In genomic region chr14:64421166-64421565, GRCh38 we compare ENCODE assay signal across 9 cellular contexts. TPM values are rescaled to one million over a fixed set of nuclear protein-coding genes. Genes with fewer than 3 reads are reported as not detected.
DNase-seq lines count a peak whose midpoint lies in the region; ATAC-seq, FAIRE-seq and TF ChIP-seq lines count a peak whose summit lies in the region.
"Had no signal": no experiment of that assay in that cellular context is flagged by ENCODE, and none has a peak within 500 bp of the region (broad histone marks: within the 10 kb centered on the region; RNA-seq: fewer than 3 reads in every experiment).

No MANE protein-coding gene starts in this region.

- POLR2A ChIA-PET in IMR-90 (lab: Charles Lee; ENCODE audit: unreplicated experiment) (interaction anchor here (0.8 kb wide), 1 partner anchor 33 kb away, joined by 4 read pairs; the partner anchor contains the start of gene MTHFD1), K562 (lab: Yijun Ruan, JAX) (interaction anchor here (0.8 kb wide), 1 partner anchor 86 kb away, joined by 3 read pairs; no protein-coding TSS in a partner anchor)

- H2BK5ac ChIP-seq in IMR-90 (ENCODE audit: low read depth, low read length, poor library complexity, severe bottlenecking) (no peak overlapping the region), mesenchymal stem cell (ENCODE audit: low read depth, low read length, poor library complexity, severe bottlenecking) (no peak overlapping the region)

- H3K9ac ChIP-seq in IMR-90 (ENCODE audit: low read depth, low read length): no peak overlapping the region
- H3K9ac ChIP-seq in K562 (ENCODE audit: insufficient read depth in 1 of 2, low read depth in 2 of 2, low read length in 2 of 2): no peak overlapping the region
- no peak overlapping the region for H3K9ac ChIP-seq in mesenchymal stem cell (ENCODE audit: low read length)

- peak; percentile 84 for ATAC-seq in IMR-90 (ENCODE audit: low read depth)
- no peak for ATAC-seq in K562
- no peak for ATAC-seq in stimulated activated memory B cell treated with anti-CD40 and anti-IgM and Interleukin-4, amounts not matched to agents 10 μg/mL and 1 μg/mL and 100 μg/mL, for 72 hours

- no peak overlapping the region for H3K4me3 Mint-ChIP-seq in stimulated activated memory B cell treated with anti-CD40 and anti-IgM and Interleukin-4, amounts not matched to agents 10 μg/mL and 1 μg/mL and 100 μg/mL, for 72 hours

- TF ChIP-seq EP300 in K562 (IDR thresholded peaks at IDR 0.05; ENCODE audit: low read length): no peak

- H3K9me3 ChIP-seq in IMR-90 (ENCODE audit: control insufficient read depth, insufficient read depth, low read length): no peaks in the 10 kb centered on the region
- no peaks in the 10 kb centered on the region for H3K9me3 ChIP-seq in K562 (replicated peaks; ENCODE audit: control insufficient read depth, insufficient read depth, low read depth, low read length)
- no peaks in the 10 kb centered on the region for H3K9me3 ChIP-seq in mesenchymal stem cell (ENCODE audit: control insufficient read depth, low read length)

- no peak overlapping the region for H3K27ac ChIP-seq in IMR-90 (ENCODE audit: insufficient read depth, low read length)
- H3K27ac ChIP-seq in K562 (ENCODE audit: extremely low read depth, low read depth, low read length): no peak overlapping the region
- H3K27ac ChIP-seq in mesenchymal stem cell (ENCODE audit: low read length, poor library complexity, severe bottlenecking): peak overlapping the region; percentile 9

- H4K8ac ChIP-seq in IMR-90 (ENCODE audit: low read depth in 2 of 2, low read length in 2 of 2): 0 out of 4 replicates have a peak overlapping the region, but pooled peaks of 1 of the 2 experiments have one; percentile 29
- H4K8ac ChIP-seq in mesenchymal stem cell (ENCODE audit: low read length): no peak overlapping the region

- no peaks in the 10 kb centered on the region for H3K79me2 ChIP-seq in K562 (ENCODE audit: control insufficient read depth, insufficient read depth, low read length)

- H2BK12ac ChIP-seq in mesenchymal stem cell (ENCODE audit: low read length in 2 of 2): no peak overlapping the region

- H3K27me3 ChIP-seq in IMR-90 (ENCODE audit: control insufficient read depth, insufficient read depth, low read length) (no peaks in the 10 kb centered on the region), K562 (ENCODE audit: control insufficient read depth in 2 of 2, insufficient read depth in 2 of 2, low read length in 2 of 2) (no peaks in the 10 kb centered on the region), mesenchymal stem cell (ENCODE audit: control insufficient read depth in 1 of 2, insufficient read depth in 1 of 2, low read length in 2 of 2) (no peaks in the 10 kb centered on the region)

- TF ChIP-seq RAD21 in IMR-90 (IDR thresholded peaks at IDR 0.05; ENCODE audit: low read length): no peak
- no peak for TF ChIP-seq RAD21 in K562 (CRISPR knock-in tag; conservative IDR thresholded peaks at IDR 0.05 in 1 of 2, IDR thresholded peaks at IDR 0.05 in 1 of 2)

- H3K23ac ChIP-seq in IMR-90 (ENCODE audit: low read depth, low read length) (peak overlapping the region; percentile 23; the same call in 1 of the 2 replicates), mesenchymal stem cell (ENCODE audit: low read length in 2 of 2) (no peak overlapping the region)

- DNase-seq in AG08396 (ENCODE audit: low spot score): peak; percentile 45
- DNase-seq in IMR-90: peak; percentile 73
- DNase-seq in K562 (ENCODE audit: extremely low read depth in 1 of 4, low spot score in 3 of 4): no peak
- no peak for DNase-seq in mesenchymal stem cell
- DNase-seq in DMS79 (lab: John Stamatoyannopoulos, UW): no peak
- no peak for DNase-seq in activated CD4-positive, alpha-beta T cell treated with anti-CD3 and anti-CD28 coated beads, Interleukin-2, amount 50 U/mL, for 1 hour
- no peak for DNase-seq in hippocampal formation (lab: John Stamatoyannopoulos, UW)
- DNase-seq: NCI-H510A treated with DMSO at 0.1 percent for 48 hours had no signal

- BruUV-seq in IMR-90 (replicated peaks; lab: Mats Ljungman, UMichigan) (no TSS peak), K562 (replicated peaks; lab: Mats Ljungman, UMichigan) (no TSS peak)

- H3K9me1 ChIP-seq in IMR-90 (ENCODE audit: insufficient read depth, low read length) (peaks cover 12% of the 10 kb centered on the region), K562 (ENCODE audit: control insufficient read depth, insufficient read depth, low read length) (no peaks in the 10 kb centered on the region)

- H2BK20ac ChIP-seq in IMR-90 (ENCODE audit: low read depth, low read length): no peak overlapping the region

- H2BK15ac ChIP-seq in IMR-90 (ENCODE audit: low read depth, low read length): no peak overlapping the region
- H2BK15ac ChIP-seq in mesenchymal stem cell (ENCODE audit: low read depth, poor library complexity, severe bottlenecking): no peak overlapping the region

- in situ Hi-C loops in IMR-90 (cut with MboI; ENCODE audit: low sequenced_read_pairs) (no loop called here), K562 (cut with MboI) (no loop called here)

- H2AFZ ChIP-seq in IMR-90 (replicated peaks; ENCODE audit: low read length, poor library complexity) (no peak overlapping the region), K562 (ENCODE audit: low read depth, low read length) (no peak overlapping the region), mesenchymal stem cell (ENCODE audit: low read depth, low read length) (no peak overlapping the region)

- peaks cover 53% of the 10 kb centered on the region for H3K36me3 Mint-ChIP-seq in stimulated activated memory B cell treated with anti-CD40 and anti-IgM and Interleukin-4, amounts not matched to agents 10 μg/mL and 1 μg/mL and 100 μg/mL, for 72 hours

- no peaks in the 10 kb centered on the region for H3K27me3 Mint-ChIP-seq in stimulated activated memory B cell treated with anti-CD40 and anti-IgM and Interleukin-4, amounts not matched to agents 10 μg/mL and 1 μg/mL and 100 μg/mL, for 72 hours

- H4K5ac ChIP-seq in IMR-90 (ENCODE audit: low read depth, low read length): no peak overlapping the region

- TF ChIP-seq CTCF in IMR-90 (conservative IDR thresholded peaks at IDR 0.05; ENCODE audit: low read depth, low read length) (no peak), K562 (IDR thresholded peaks at IDR 0.05 in 2 of 3, conservative IDR thresholded peaks at IDR 0.05 in 1 of 3; ENCODE audit: insufficient read depth in 2 of 3, low read depth in 1 of 3, low read length in 3 of 3) (no peak)

- H3K79me1 ChIP-seq in IMR-90 (ENCODE audit: low read depth in 1 of 2, low read length in 2 of 2) (peaks cover 0 to 6% of the 10 kb centered on the region in 2 experiments; a peak in 1 of 4 replicates), mesenchymal stem cell (replicated peaks; ENCODE audit: low read length, poor library complexity, severe bottlenecking) (peaks cover 7% of the 10 kb centered on the region)

- TF ChIP-seq POLR2A in IMR-90 (IDR thresholded peaks at IDR 0.05; ENCODE audit: low read depth, low read length) (no peak), K562 (conservative IDR thresholded peaks at IDR 0.05) (no peak)

- H2AK9ac ChIP-seq in IMR-90 (replicated peaks; ENCODE audit: low read depth, low read length, poor library complexity): peak overlapping the region; percentile 56

- H3K14ac ChIP-seq in IMR-90 (replicated peaks; ENCODE audit: low read depth, low read length) (no peak overlapping the region), mesenchymal stem cell (ENCODE audit: low read length in 2 of 2) (no peak overlapping the region)

- no CpG with 5 or more reads among the region's 8 CpGs for WGBS in IMR-90 (ENCODE audit: extremely low coverage in 2 of 2, insufficient read length in 1 of 2), 2 experiments
- 55% methylated on average over 6 of the region's 8 CpGs for WGBS in K562 (ENCODE audit: insufficient coverage, low coverage, missing lambda C conversion rate)
- WGBS in mesenchymal stem cell: 81% methylated on average over 5 of the region's 8 CpGs

- no peak overlapping the region for H3K18ac ChIP-seq in IMR-90 (ENCODE audit: low read depth, low read length)
- H3K18ac ChIP-seq in mesenchymal stem cell (ENCODE audit: low read depth in 1 of 2, low read length in 2 of 2): no peak overlapping the region

- H4K20me1 ChIP-seq in IMR-90 (ENCODE audit: insufficient read depth, low read length) (no peaks in the 10 kb centered on the region), K562 (replicated peaks; ENCODE audit: control insufficient read depth, insufficient read depth, low read length) (no peaks in the 10 kb centered on the region)

- CTCF ChIA-PET in IMR-90 (lab: Yijun Ruan, JAX) (interaction anchor here (0.6 to 1.6 kb wide), 4 partner anchors 9 to 308 kb away, joined by 3 to 8 read pairs (median 4); no protein-coding TSS in a partner anchor), K562 (lab: Yijun Ruan, JAX; ENCODE audit: low intra/inter-chr PET ratio) (no interaction called here)

- H3K4ac ChIP-seq in IMR-90 (ENCODE audit: low read depth, low read length) (no peak overlapping the region), mesenchymal stem cell (ENCODE audit: low read depth in 1 of 2, low read length in 2 of 2) (no peak overlapping the region)

- H3K4me2 ChIP-seq in IMR-90 (ENCODE audit: low read depth, low read length) (no peak overlapping the region), K562 (ENCODE audit: insufficient read depth, low read length) (no peak overlapping the region), mesenchymal stem cell (ENCODE audit: low read length, poor library complexity, severe bottlenecking) (no peak overlapping the region)

- H3K4me1 Mint-ChIP-seq in stimulated activated memory B cell treated with anti-CD40 and anti-IgM and Interleukin-4, amounts not matched to agents 10 μg/mL and 1 μg/mL and 100 μg/mL, for 72 hours: no peaks in the 10 kb centered on the region

- H3K56ac ChIP-seq in IMR-90 (ENCODE audit: extremely low read depth, insufficient read depth, low read length): no peak overlapping the region

- H2AK5ac ChIP-seq in IMR-90 (ENCODE audit: low read depth, low read length) (peak overlapping the region; percentile 59), mesenchymal stem cell (ENCODE audit: low read length, severe bottlenecking) (no peak overlapping the region)

- no peak overlapping the region for H3K27ac Mint-ChIP-seq in stimulated activated memory B cell treated with anti-CD40 and anti-IgM and Interleukin-4, amounts not matched to agents 10 μg/mL and 1 μg/mL and 100 μg/mL, for 72 hours

- H2BK120ac ChIP-seq in IMR-90 (ENCODE audit: low read depth, low read length) (0 out of 2 replicates have a peak overlapping the region, but pooled peaks have one; percentile 3), mesenchymal stem cell (ENCODE audit: low read depth, low read length) (no peak overlapping the region)

- FAIRE-seq in K562 (lab: Jason Lieb, UNC): no peak

- dilution Hi-C loops in IMR-90 (cut with HindIII; ENCODE audit: low sequenced_read_pairs, unreplicated experiment): no loop called here

- no peak overlapping the region for H4K91ac ChIP-seq in IMR-90 (ENCODE audit: insufficient read depth, low read depth, low read length)
- no peak overlapping the region for H4K91ac ChIP-seq in mesenchymal stem cell (ENCODE audit: low read length)

- peaks cover 7% of the 10 kb centered on the region for H3K4me1 ChIP-seq in IMR-90 (ENCODE audit: control insufficient read depth, insufficient read depth, low read length)
- H3K4me1 ChIP-seq in K562 (replicated peaks in 1 of 2; ENCODE audit: control insufficient read depth in 2 of 2, insufficient read depth in 2 of 2, low read length in 2 of 2): no peaks in the 10 kb centered on the region
- H3K4me1 ChIP-seq in mesenchymal stem cell (ENCODE audit: control insufficient read depth, insufficient read depth, low read depth, low read length): peaks cover 8% of the 10 kb centered on the region

- no peaks in the 10 kb centered on the region for H3K9me3 Mint-ChIP-seq in stimulated activated memory B cell treated with anti-CD40 and anti-IgM and Interleukin-4, amounts not matched to agents 10 μg/mL and 1 μg/mL and 100 μg/mL, for 72 hours

- H3K36me3 ChIP-seq in IMR-90 (ENCODE audit: control insufficient read depth, insufficient read depth, low read length) (peaks cover 19% of the 10 kb centered on the region), K562 (ENCODE audit: control insufficient read depth, insufficient read depth, low read length) (peaks cover 84% of the 10 kb centered on the region), mesenchymal stem cell (ENCODE audit: control insufficient read depth in 1 of 2, insufficient read depth in 2 of 2, low read depth in 1 of 2, low read length in 2 of 2) (peaks cover 27 to 72% of the 10 kb centered on the region in 2 experiments)

- no peak overlapping the region for H3K4me3 ChIP-seq in IMR-90 (ENCODE audit: insufficient read depth, low read depth, low read length)
- H3K4me3 ChIP-seq in K562: no peak overlapping the region
- no peak overlapping the region for H3K4me3 ChIP-seq in mesenchymal stem cell (ENCODE audit: insufficient read depth in 1 of 2, low read depth in 1 of 2, low read length in 2 of 2)

- intact Hi-C loops in IMR-90 (cut with micrococcal nuclease) (no loop called here), K562 (cut with micrococcal nuclease) (loop anchor here (10.0 kb wide), 1 partner anchor 76 kb away; no protein-coding TSS in a partner anchor)

RNA-seq across cellular contexts. Expression of gene MTHFD1, which starts 33.0 kb away (rescaled TPM):
- total RNA-seq in IMR-90 (2012; rRNA removed) (59.7 and 64.9 TPM in 2 replicates), K562 (2014; rRNA removed) (93.9 and 117 TPM in 2 replicates), K562 (2014; rRNA removed; fragmentation: Illumina TruSeq; extraction: Trizol) (81.4 and 85.0 TPM in 2 replicates), K562 (2015; rRNA removed; fragmentation: Illumina TruSeq; extraction: Trizol) (79.2 and 82.3 TPM in 2 replicates), K562 (2021) (158 and 161 TPM in 2 replicates)
- polyA plus RNA-seq in IMR-90 (2012; rRNA removed) (30.4 and 32.2 TPM in 2 replicates), K562 (2011; rRNA removed) (58.4 and 66.7 TPM in 2 replicates), K562 (2014; fragmentation: Illumina TruSeq; extraction: Trizol) (130 and 153 TPM in 2 replicates), K562 (2014; fragmentation: Nextera tagmentation; extraction: Ambion mirVana) (100 to 1,000 TPM in 1 of 2 experiments, 10 to 100 TPM in 1; 90.9 to 147 TPM), K562 (2014; rRNA removed) (84.6 and 98.8 TPM in 2 replicates)
- polyA plus RNA-seq in IMR-90 (2012; cell fraction: cytosol; rRNA removed): 12.3 and 13.6 TPM in 2 replicates
- polyA plus RNA-seq in IMR-90 (2012; cell fraction: nucleus; rRNA removed; ENCODE audit: low replicate concordance): 14.8 and 40.8 TPM in 2 replicates
- 169 and 171 TPM in 2 replicates for total RNA-seq in K562 (2011; cell fraction: chromatin; rRNA removed; ENCODE audit: low replicate concordance)
- total RNA-seq in K562 (2011; cell fraction: nucleolus; rRNA removed): 83.2 and 83.8 TPM in 2 replicates
- 85.4 and 89.0 TPM in 2 replicates for total RNA-seq in K562 (2011; cell fraction: nucleoplasm; rRNA removed)
- 40.8 and 44.5 TPM in 2 replicates for polyA plus RNA-seq in K562 (2011; cell fraction: cytosol; rRNA removed)
- polyA plus RNA-seq in K562 (2011; cell fraction: nucleus; rRNA removed): 68.4 and 70.6 TPM in 2 replicates
- 85.3 and 125 TPM in 2 replicates for polyA plus RNA-seq in K562 (2012)
- 134 and 150 TPM in 2 replicates for polyA minus RNA-seq in K562 (2011; rRNA and poly(A)+ RNA removed)
- polyA minus RNA-seq in K562 (2011; cell fraction: cytosol; rRNA and poly(A)+ RNA removed): 106 and 120 TPM in 2 replicates
- polyA minus RNA-seq in K562 (2011; cell fraction: nucleus; rRNA and poly(A)+ RNA removed): 41.2 and 61.8 TPM in 2 replicates
- 44.1 TPM for polyA plus RNA-seq in mesenchymal stem cell (2013, experiment 1 of 2)
- polyA plus RNA-seq in mesenchymal stem cell (2013, experiment 2 of 2): 40.3 TPM

RNA-seq across cellular contexts. Expression of gene AKAP5, which starts 44.1 kb away (rescaled TPM):
- total RNA-seq in IMR-90 (2012; rRNA removed) (0.72 and 1.4 TPM in 2 replicates), K562 (2014; rRNA removed) (0.41 and 0.50 TPM in 2 replicates), K562 (2014; rRNA removed; fragmentation: Illumina TruSeq; extraction: Trizol) (0.61 and 0.76 TPM in 2 replicates), K562 (2015; rRNA removed; fragmentation: Illumina TruSeq; extraction: Trizol) (0.75 and 0.94 TPM in 2 replicates), K562 (2021) (0.35 and 0.40 TPM in 2 replicates)
- polyA plus RNA-seq in IMR-90 (2012; rRNA removed) (0.14 and 0.21 TPM in 2 replicates), K562 (2011; rRNA removed) (0.12 and 0.24 TPM in 2 replicates), K562 (2014; fragmentation: Illumina TruSeq; extraction: Trizol) (0.32 and 0.34 TPM in 2 replicates), K562 (2014; fragmentation: Nextera tagmentation; extraction: Ambion mirVana) (under 1 TPM; 0.06 to 0.07 TPM), K562 (2014; rRNA removed) (0.11 and 0.40 TPM in 2 replicates)
- 0.03 TPM in 2 replicates for polyA plus RNA-seq in IMR-90 (2012; cell fraction: cytosol; rRNA removed)
- polyA plus RNA-seq in IMR-90 (2012; cell fraction: nucleus; rRNA removed; ENCODE audit: low replicate concordance): 0.01 and 0.10 TPM in 2 replicates
- 0.25 and 1.1 TPM in 2 replicates for total RNA-seq in K562 (2011; cell fraction: chromatin; rRNA removed; ENCODE audit: low replicate concordance)
- 0.13 and 0.17 TPM in 2 replicates for total RNA-seq in K562 (2011; cell fraction: nucleolus; rRNA removed)
- 0.73 and 1.3 TPM in 2 replicates for total RNA-seq in K562 (2011; cell fraction: nucleoplasm; rRNA removed)
- polyA plus RNA-seq in K562 (2011; cell fraction: cytosol; rRNA removed): 0.07 TPM in 2 replicates
- 0.06 and 0.11 TPM in 2 replicates for polyA plus RNA-seq in K562 (2011; cell fraction: nucleus; rRNA removed)
- polyA plus RNA-seq in K562 (2012): 0.30 and 0.50 TPM in 2 replicates
- 0.48 and 0.63 TPM in 2 replicates for polyA minus RNA-seq in K562 (2011; rRNA and poly(A)+ RNA removed)
- polyA minus RNA-seq in K562 (2011; cell fraction: cytosol; rRNA and poly(A)+ RNA removed): 0.48 TPM in 1 of 2 replicates, not detected in the other
- polyA minus RNA-seq in K562 (2011; cell fraction: nucleus; rRNA and poly(A)+ RNA removed): 0.27 and 0.78 TPM in 2 replicates
- 0.77 TPM for polyA plus RNA-seq in mesenchymal stem cell (2013, experiment 1 of 2)
- 0.88 TPM for polyA plus RNA-seq in mesenchymal stem cell (2013, experiment 2 of 2)

Comparison
In these comparisons a context has a peak if more than half of its experiments do, and no peak if none do; other contexts are left out.
1. DNase-seq: peak in AG08396 (single experiment) and IMR-90 (single experiment); none in K562 (0 of 4), mesenchymal stem cell (single experiment), DMS79 (single experiment), activated CD4-positive, alpha-beta T cell treated with anti-CD3 and anti-CD28 coated beads, Interleukin-2, amount 50 U/mL, for 1 hour (single experiment) and hippocampal formation (0 of 2).